In genomic region chr13:96086736-96087135, GRCh38 we compare ENCODE assay signal across 28 cellular contexts. TPM values are rescaled to one million over a fixed set of nuclear protein-coding genes. Genes with fewer than 3 reads are reported as not detected.
"Had no signal": no experiment of that assay in that cellular context is flagged by ENCODE, and none has a peak within 500 bp of the region (broad histone marks: within the 10 kb centered on the region; RNA-seq: fewer than 3 reads in every experiment).

No MANE protein-coding gene starts in this region.

- H3K4me3 Mint-ChIP-seq: stimulated activated effector memory CD8-positive, alpha-beta T cell treated with anti-CD3 and anti-CD28 coated beads, Interleukin-12 subunit alpha, Interleukin-12 subunit beta, amount 100 ng/mL, for 72 hours; stimulated activated memory B cell treated with anti-CD40 and anti-IgM and Interleukin-4, amounts not matched to agents 10 μg/mL and 1 μg/mL and 100 μg/mL, for 72 hours; stimulated activated naive B cell treated with anti-CD40 and anti-IgM and Interleukin-4, amounts not matched to agents 10 μg/mL and 1 μg/mL and 100 μg/mL, for 72 hours; stimulated activated naive CD8-positive, alpha-beta T cell treated with anti-CD3 and anti-CD28 coated beads, Interleukin-15, amount 100 ng/mL, for 72 hours; stimulated activated naive CD8-positive, alpha-beta T cell treated with anti-CD3 and anti-CD28 coated beads, Interleukin-15, Interleukin-2, amounts not matched to agents 100 ng/mL and 50 ng/mL, for 24 hours had no signal

- H3K9me3 Mint-ChIP-seq: stimulated activated memory B cell treated with anti-CD40 and anti-IgM and Interleukin-4, amounts not matched to agents 10 μg/mL and 1 μg/mL and 100 μg/mL, for 72 hours; stimulated activated naive CD8-positive, alpha-beta T cell treated with anti-CD3 and anti-CD28 coated beads, Interleukin-15, amount 100 ng/mL, for 72 hours had no signal

- ATAC-seq: stimulated activated effector memory CD8-positive, alpha-beta T cell treated with anti-CD3 and anti-CD28 coated beads, Interleukin-12 subunit alpha, Interleukin-12 subunit beta, amount 100 ng/mL, for 72 hours; stimulated activated memory B cell treated with anti-CD40 and anti-IgM and Interleukin-4, amounts not matched to agents 10 μg/mL and 1 μg/mL and 100 μg/mL, for 72 hours; stimulated activated naive B cell treated with anti-CD40 and anti-IgM and Interleukin-4, amounts not matched to agents 10 μg/mL and 1 μg/mL and 100 μg/mL, for 72 hours; stimulated activated naive CD8-positive, alpha-beta T cell treated with anti-CD3 and anti-CD28 coated beads, Interleukin-15, amount 100 ng/mL, for 72 hours; stimulated activated naive CD8-positive, alpha-beta T cell treated with anti-CD3 and anti-CD28 coated beads, Interleukin-15, Interleukin-2, amounts not matched to agents 100 U/mL and 50 U/mL, for 24 hours; upper lobe of right lung had no signal

- H3K9me3 ChIP-seq: stomach, suprapubic skin, testis, thoracic aorta, thyroid gland, tibial artery, tibial nerve, transverse colon, upper lobe of left lung, upper lobe of right lung, uterus, vagina had no signal

- H3K27me3 ChIP-seq: testis, thyroid gland had no signal

- H3K4me1 Mint-ChIP-seq: stimulated activated effector memory CD8-positive, alpha-beta T cell treated with anti-CD3 and anti-CD28 coated beads, Interleukin-12 subunit alpha, Interleukin-12 subunit beta, amount 100 ng/mL, for 72 hours; stimulated activated naive CD8-positive, alpha-beta T cell treated with anti-CD3 and anti-CD28 coated beads, Interleukin-15, amount 100 ng/mL, for 72 hours had no signal

- H3K36me3 ChIP-seq: stomach, suprapubic skin, thoracic aorta, thyroid gland, tibial artery, tibial nerve, transverse colon, upper lobe of left lung, upper lobe of right lung, uterus, vagina had no signal

- H3K4me3 ChIP-seq: stomach, suprapubic skin, testis, thoracic aorta, thyroid gland, tibial artery, tibial nerve, transverse colon, upper lobe of left lung, upper lobe of right lung, uterus, vagina had no signal

- H3K4me1 ChIP-seq: upper lobe of right lung, uterus had no signal

- H3K27ac ChIP-seq: stomach, suprapubic skin, testis, thoracic aorta, thyroid gland, tibial artery, tibial nerve, transverse colon, upper lobe of left lung, upper lobe of right lung, uterus, vagina had no signal

- H3K27ac Mint-ChIP-seq: stimulated activated effector memory CD8-positive, alpha-beta T cell treated with anti-CD3 and anti-CD28 coated beads, Interleukin-12 subunit alpha, Interleukin-12 subunit beta, amount 100 ng/mL, for 72 hours; stimulated activated memory B cell treated with anti-CD40 and anti-IgM and Interleukin-4, amounts not matched to agents 10 μg/mL and 1 μg/mL and 100 μg/mL, for 72 hours; stimulated activated naive B cell treated with anti-CD40 and anti-IgM and Interleukin-4, amounts not matched to agents 10 μg/mL and 1 μg/mL and 100 μg/mL, for 72 hours; stimulated activated naive CD8-positive, alpha-beta T cell treated with anti-CD3 and anti-CD28 coated beads, Interleukin-15, amount 100 ng/mL, for 72 hours; stimulated activated naive CD8-positive, alpha-beta T cell treated with anti-CD3 and anti-CD28 coated beads, Interleukin-15, Interleukin-2, amounts not matched to agents 100 ng/mL and 50 ng/mL, for 24 hours; type B pancreatic cell had no signal

- DNase-seq: stimulated activated CD4-positive, alpha-beta T cell treated with anti-CD3 and anti-CD28 coated beads, Interleukin-2, amount 100 ng/mL, for 48 hours; stimulated activated CD4-positive, alpha-beta T cell treated with anti-CD3 and anti-CD28 coated beads, Interleukin-4, amount 100 ng/mL, for 1 hour; stimulated activated CD4-positive, alpha-beta T cell treated with anti-CD3 and anti-CD28 coated beads, Interleukin-4, amount 100 ng/mL, for 24 hours; stimulated activated CD4-positive, alpha-beta T cell treated with anti-CD3 and anti-CD28 coated beads, Interleukin-4, amount 100 ng/mL, for 4 hours; stimulated activated CD8-positive, alpha-beta memory T cell treated with anti-CD3 and anti-CD28 coated beads, Interleukin-4, amount 100 ng/mL, for 48 hours; stimulated activated naive B cell treated with anti-CD40 and anti-IgM and Interleukin-4, amounts not matched to agents 10 μg/mL and 1 μg/mL and 100 μg/mL, for 72 hours; stimulated activated naive CD4-positive, alpha-beta T cell; stimulated activated naive CD4-positive, alpha-beta T cell treated with Interleukin-2 at 50 U/mL for 16 hours; stimulated activated naive CD8-positive, alpha-beta T cell treated with anti-CD3 and anti-CD28 coated beads, Interleukin-15, amount 100 ng/mL, for 72 hours; stimulated activated naive CD8-positive, alpha-beta T cell treated with anti-CD3 and anti-CD28 coated beads, Interleukin-15, Interleukin-2, amounts not matched to agents 100 U/mL and 50 U/mL, for 24 hours; stomach; substantia nigra; testis; thyroid gland; tibial artery; transverse colon; trophoblast cell; upper lobe of left lung; upper lobe of right lung; uterus had no signal

- H3K36me3 Mint-ChIP-seq: stimulated activated effector memory CD8-positive, alpha-beta T cell treated with anti-CD3 and anti-CD28 coated beads, Interleukin-12 subunit alpha, Interleukin-12 subunit beta, amount 100 ng/mL, for 72 hours; stimulated activated memory B cell treated with anti-CD40 and anti-IgM and Interleukin-4, amounts not matched to agents 10 μg/mL and 1 μg/mL and 100 μg/mL, for 72 hours; stimulated activated naive B cell treated with anti-CD40 and anti-IgM and Interleukin-4, amounts not matched to agents 10 μg/mL and 1 μg/mL and 100 μg/mL, for 72 hours; type B pancreatic cell had no signal

RNA-seq across cellular contexts. Expression of gene HS6ST3, which starts 3.2 kb away (rescaled TPM):
- total RNA-seq: upper lobe of right lung had no signal
